In the genomic region with DNA sequence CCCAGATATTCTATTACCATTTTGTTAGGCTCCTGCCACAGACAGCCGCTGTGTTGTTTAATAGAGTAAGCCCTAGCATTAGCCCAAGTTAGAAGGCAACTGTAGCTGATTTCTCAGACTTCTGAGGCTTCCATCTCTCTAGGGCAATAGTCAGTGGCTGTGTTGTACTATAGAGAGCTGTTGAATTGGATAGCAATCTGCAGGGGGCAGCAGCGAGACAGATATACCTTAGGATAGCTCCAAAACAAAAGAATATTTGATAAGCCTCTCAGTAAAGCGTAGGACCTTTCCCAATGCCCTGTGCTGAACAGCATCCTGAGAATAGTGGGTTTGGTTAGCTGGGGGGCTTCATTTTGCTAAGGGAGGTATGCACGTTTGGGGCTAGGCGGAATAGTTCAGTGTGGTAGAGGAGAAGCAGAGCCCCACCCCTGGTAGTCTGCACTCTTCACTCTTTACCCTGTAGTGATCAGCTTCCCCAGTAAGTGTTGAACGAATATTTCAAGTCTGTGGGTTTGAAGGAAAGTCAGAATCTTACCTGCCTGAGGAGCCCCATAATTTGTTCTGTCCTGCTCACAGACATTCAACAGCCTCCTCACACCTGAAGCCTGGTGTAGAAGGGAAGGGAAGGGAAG, we compare ENCODE assay signal across 8 cellular contexts.
A peak's percentile ranks its signal among the peaks of the same experiment; 100 is the strongest.
DNase-seq lines count a peak whose midpoint lies in the region; ATAC-seq and TF ChIP-seq lines count a peak whose summit lies in the region.

No MANE protein-coding gene starts in this region.

- H3K9me3 ChIP-seq in MM.1S (replicated peaks; ENCODE audit: insufficient read depth, low read length), result no peaks in the 10 kb centered on the region

- H3K27ac Mint-ChIP-seq in nephron progenitor cell, result no peak overlapping the region

- no peaks in the 10 kb centered on the region for H3K79me2 ChIP-seq in MM.1S (ENCODE audit: low read length)

- no peak overlapping the region for H2AFZ ChIP-seq in MM.1S (ENCODE audit: low read length)

- H3K9me3 Mint-ChIP-seq in nephron progenitor cell, result no peaks in the 10 kb centered on the region

- no peaks in the 10 kb centered on the region for H3F3A ChIP-seq in MM.1S (ENCODE audit: insufficient read depth, low read length)

- H3K27me3 ChIP-seq in MM.1S (replicated peaks; ENCODE audit: insufficient read depth, low read length) (no peaks in the 10 kb centered on the region), brain microvascular endothelial cell (replicated peaks) (no peaks in the 10 kb centered on the region)

- peak; percentile 26 for DNase-seq in DMS 273 (lab: John Stamatoyannopoulos, UW; ENCODE audit: unreplicated experiment)
- no peak for DNase-seq in DMS 273 treated with DMSO at 0.1 percent for 48 hours (lab: John Stamatoyannopoulos, UW)
- no peak for DNase-seq in MM.1S
- peak; percentile 42 for DNase-seq in brain microvascular endothelial cell
- peak; percentile 53 for DNase-seq in nephron progenitor cell

- TF ChIP-seq CTCF in MM.1S (IDR thresholded peaks at IDR 0.05; ENCODE audit: low read length) (peak; percentile 35), brain microvascular endothelial cell (IDR thresholded peaks at IDR 0.05; ENCODE audit: low read depth, low read length, missing control alignments) (peak; percentile 36), nephron progenitor cell (IDR thresholded peaks at IDR 0.05) (peak; percentile 37)

- H3K27ac ChIP-seq in MM.1S (ENCODE audit: low read length), result no peak overlapping the region
- no peak overlapping the region for H3K27ac ChIP-seq in brain microvascular endothelial cell

- ATAC-seq in HG03045 (IDR thresholded peaks at IDR 0.05; ENCODE audit: unreplicated experiment) (no peak), HG03135 (IDR thresholded peaks at IDR 0.05; ENCODE audit: unreplicated experiment) (no peak), HG02678 (IDR thresholded peaks at IDR 0.05; ENCODE audit: unreplicated experiment) (no peak)

- no peaks in the 10 kb centered on the region for H4K20me1 ChIP-seq in MM.1S (ENCODE audit: insufficient read depth, low read length)

- no peaks in the 10 kb centered on the region for H3K9me2 ChIP-seq in MM.1S (replicated peaks; ENCODE audit: insufficient read depth, low read length)

- H3K4me1 ChIP-seq in MM.1S (ENCODE audit: low read length), result no peaks in the 10 kb centered on the region

- H3K4me3 ChIP-seq in MM.1S (ENCODE audit: low read length) (no peak overlapping the region), brain microvascular endothelial cell (ENCODE audit: low read depth, low read length) (no peak overlapping the region)

- H3K36me3 Mint-ChIP-seq in nephron progenitor cell (ENCODE audit: low read depth), result no peaks in the 10 kb centered on the region

- in situ Hi-C loops in brain microvascular endothelial cell (cut with HindIII; ENCODE audit: low pct_ligation_motif_present, low sequenced_read_pairs), result no loop called here

- H3K4me1 Mint-ChIP-seq in nephron progenitor cell, result no peaks in the 10 kb centered on the region

- peaks cover 10% of the 10 kb centered on the region for H3K27me3 Mint-ChIP-seq in nephron progenitor cell (ENCODE audit: low read depth, poor library complexity)

- H3K4me2 ChIP-seq in MM.1S (ENCODE audit: low read depth, low read length), result no peak overlapping the region

- H3K36me3 ChIP-seq in MM.1S (replicated peaks; ENCODE audit: insufficient read depth, low read length) (no peaks in the 10 kb centered on the region), brain microvascular endothelial cell (replicated peaks) (no peaks in the 10 kb centered on the region)

- H3K9ac ChIP-seq in MM.1S (ENCODE audit: low read length), result no peak overlapping the region

- no peak overlapping the region for H3K4me3 Mint-ChIP-seq in nephron progenitor cell

Comparison
In these comparisons a context has a peak if more than half of its experiments do, and no peak if none do; other contexts are left out.
1. DNase-seq: peak in DMS 273 (single experiment), brain microvascular endothelial cell (single experiment) and nephron progenitor cell (single experiment); none in DMS 273 treated with DMSO at 0.1 percent for 48 hours (single experiment) and MM.1S (single experiment).
2. Peak in every context shown above with its lines, with median percentiles within 50 percentile points of each other: CTCF ChIP-seq.